1 cellular context compared by ENCODE assay signal in genomic region chr11:118886681-118887111, GRCh38.
TF ChIP-seq lines count a peak whose summit lies in the region.

No MANE protein-coding gene starts in this region.

TF ChIP-seq in HepG2, 621 proteins besides CTCF, POLR2A, EP300 and RAD21:
- TF ChIP-seq PAXIP1 (CRISPR knock-in tag; conservative IDR thresholded peaks at IDR 0.05) (no peak), ZNF619 (CRISPR knock-in tag; IDR thresholded peaks at IDR 0.05) (no peak), ZNF589 (CRISPR knock-in tag; conservative IDR thresholded peaks at IDR 0.05) (no peak), NAIF1 (CRISPR knock-in tag; IDR thresholded peaks at IDR 0.05; ENCODE audit: borderline replicate concordance) (no peak), DMAP1 (CRISPR knock-in tag; IDR thresholded peaks at IDR 0.05) (no peak), ATF6 (CRISPR knock-in tag; conservative IDR thresholded peaks at IDR 0.05) (no peak), TSC22D2 (CRISPR knock-in tag; IDR thresholded peaks at IDR 0.05; ENCODE audit: borderline replicate concordance) (no peak), ZNF652 (CRISPR knock-in tag; IDR thresholded peaks at IDR 0.05; ENCODE audit: borderline replicate concordance, low read depth) (no peak), ZBED4 (CRISPR knock-in tag; IDR thresholded peaks at IDR 0.05; ENCODE audit: borderline replicate concordance) (no peak), ZNF282 (IDR thresholded peaks at IDR 0.05; ENCODE audit: partially characterized antibody) (no peak), HMG20A (CRISPR knock-in tag; IDR thresholded peaks at IDR 0.05; ENCODE audit: borderline replicate concordance) (no peak)
